ENCODE assay signal across 1 cellular context in genomic region chr9:114123031-114123977, GRCh38.
TF ChIP-seq lines count a peak whose summit lies in the region.

No MANE protein-coding gene starts in this region.

TF ChIP-seq in HepG2, 621 proteins besides CTCF, POLR2A, EP300 and RAD21 (continued from another document and continues in another):
- TF ChIP-seq PHF21A (CRISPR knock-in tag; IDR thresholded peaks at IDR 0.05) (0 out of 2 replicates have a peak, but pooled peaks have one; percentile 39), KLF11 (CRISPR knock-in tag; IDR thresholded peaks at IDR 0.05) (no peak), ZNF235 (CRISPR knock-in tag; IDR thresholded peaks at IDR 0.05; ENCODE audit: borderline replicate concordance) (no peak), ZNF652 (CRISPR knock-in tag; IDR thresholded peaks at IDR 0.05; ENCODE audit: borderline replicate concordance, low read depth) (no peak), AGO1 (IDR thresholded peaks at IDR 0.05; ENCODE audit: low read depth, low read length, poor library complexity, severe bottlenecking) (no peak), GTF2F1 (IDR thresholded peaks at IDR 0.05; ENCODE audit: low read length) (no peak), ARNT (IDR thresholded peaks at IDR 0.05) (no peak), U2AF2 (IDR thresholded peaks at IDR 0.05; ENCODE audit: low read depth, low read length) (no peak), GLI4 (CRISPR knock-in tag; IDR thresholded peaks at IDR 0.05; ENCODE audit: borderline replicate concordance) (no peak), HNF4G (IDR thresholded peaks at IDR 0.05; ENCODE audit: borderline replicate concordance, low read depth, low read length) (peak; percentile 86; the same call in 1 of the 2 replicates), HNF4G (CRISPR knock-in tag; IDR thresholded peaks at IDR 0.05; ENCODE audit: borderline replicate concordance, low read depth) (peak; percentile 80; the same call in 1 of the 2 replicates), MXI1 (IDR thresholded peaks at IDR 0.05; ENCODE audit: borderline replicate concordance, low read depth, low read length) (no peak), SMYD3 (CRISPR knock-in tag; IDR thresholded peaks at IDR 0.05) (no peak), CBX1 (IDR thresholded peaks at IDR 0.05; ENCODE audit: low read depth) (no peak), ZNF414 (CRISPR knock-in tag; IDR thresholded peaks at IDR 0.05) (0 out of 2 replicates have a peak, but pooled peaks have one; percentile 16), ZSCAN25 (CRISPR knock-in tag; IDR thresholded peaks at IDR 0.05) (peak; percentile 69; the same call in 1 of the 2 replicates), SP4 (CRISPR knock-in tag; IDR thresholded peaks at IDR 0.05) (no peak), KMT2B (CRISPR knock-in tag; IDR thresholded peaks at IDR 0.05) (no peak), REL (CRISPR knock-in tag; conservative IDR thresholded peaks at IDR 0.05) (no peak), ZNF782 (CRISPR knock-in tag; IDR thresholded peaks at IDR 0.05; ENCODE audit: borderline replicate concordance) (no peak; the same call in 1 of the 2 replicates), ATF3 (CRISPR knock-in tag; IDR thresholded peaks at IDR 0.05) (peak; percentile 62; the same call in 1 of the 2 replicates), GMEB2 (CRISPR knock-in tag; IDR thresholded peaks at IDR 0.05; ENCODE audit: low read depth) (no peak), TAF15 (IDR thresholded peaks at IDR 0.05; ENCODE audit: low read depth, low read length, poor library complexity, severe bottlenecking) (no peak), SNAPC4 (CRISPR knock-in tag; IDR thresholded peaks at IDR 0.05) (no peak), MLLT10 (CRISPR knock-in tag; IDR thresholded peaks at IDR 0.05) (no peak), CEBPG (CRISPR knock-in tag; IDR thresholded peaks at IDR 0.05) (peak; percentile 84), ZNF512 (CRISPR knock-in tag; IDR thresholded peaks at IDR 0.05) (no peak), HNRNPLL (IDR thresholded peaks at IDR 0.05; ENCODE audit: low read depth, low read length, poor library complexity, severe bottlenecking) (no peak), CCDC6 (CRISPR knock-in tag; IDR thresholded peaks at IDR 0.05) (no peak; the same call in 1 of the 2 replicates), DMAP1 (CRISPR knock-in tag; IDR thresholded peaks at IDR 0.05) (peak; percentile 49; the same call in 1 of the 2 replicates), ZNF124 (CRISPR knock-in tag; IDR thresholded peaks at IDR 0.05) (no peak), ZFP90 (CRISPR knock-in tag; IDR thresholded peaks at IDR 0.05; ENCODE audit: borderline replicate concordance) (no peak), ZSCAN29 (CRISPR knock-in tag; conservative IDR thresholded peaks at IDR 0.05) (no peak), XBP1 (CRISPR knock-in tag; IDR thresholded peaks at IDR 0.05) (no peak), FOSL2 (CRISPR knock-in tag; IDR thresholded peaks at IDR 0.05) (peak; percentile 49), ZNF367 (CRISPR knock-in tag; IDR thresholded peaks at IDR 0.05; ENCODE audit: borderline replicate concordance) (no peak), ZFP1 (CRISPR knock-in tag; IDR thresholded peaks at IDR 0.05) (no peak), ZFP62 (CRISPR knock-in tag; IDR thresholded peaks at IDR 0.05) (no peak), KMT2A (CRISPR knock-in tag; IDR thresholded peaks at IDR 0.05) (0 out of 2 replicates have a peak, but pooled peaks have one; percentile 20), BCL3 (CRISPR knock-in tag; IDR thresholded peaks at IDR 0.05) (no peak), SSRP1 (CRISPR knock-in tag; IDR thresholded peaks at IDR 0.05) (no peak), MEIS2 (CRISPR knock-in tag; IDR thresholded peaks at IDR 0.05) (no peak; the same call in 1 of the 2 replicates), ZBTB7B (CRISPR knock-in tag; IDR thresholded peaks at IDR 0.05) (peak; percentile 89), TOE1 (CRISPR knock-in tag; IDR thresholded peaks at IDR 0.05) (no peak), ZNF746 (CRISPR knock-in tag; IDR thresholded peaks at IDR 0.05) (peak; percentile 79), LCORL (IDR thresholded peaks at IDR 0.05) (no peak), LCORL (CRISPR knock-in tag; IDR thresholded peaks at IDR 0.05) (peak; percentile 78), NR3C1 (CRISPR knock-in tag; IDR thresholded peaks at IDR 0.05) (no peak), TFDP2 (CRISPR knock-in tag; IDR thresholded peaks at IDR 0.05) (0 out of 2 replicates have a peak, but pooled peaks have one; percentile 14), NCOA5 (CRISPR knock-in tag; IDR thresholded peaks at IDR 0.05) (no peak), ZNF264 (CRISPR knock-in tag; IDR thresholded peaks at IDR 0.05) (no peak), ZNF207 (IDR thresholded peaks at IDR 0.05; ENCODE audit: borderline replicate concordance) (no peak), ETV5 (CRISPR knock-in tag; IDR thresholded peaks at IDR 0.05; ENCODE audit: borderline replicate concordance) (no peak), YEATS2 (CRISPR knock-in tag; IDR thresholded peaks at IDR 0.05; ENCODE audit: borderline replicate concordance) (no peak), HNF1B (CRISPR knock-in tag; IDR thresholded peaks at IDR 0.05) (no peak), MBNL3 (CRISPR knock-in tag; conservative IDR thresholded peaks at IDR 0.05) (no peak), ZSCAN21 (CRISPR knock-in tag; IDR thresholded peaks at IDR 0.05; ENCODE audit: borderline replicate concordance) (no peak), ZC3H13 (CRISPR knock-in tag; IDR thresholded peaks at IDR 0.05) (no peak), ZNF670 (CRISPR knock-in tag; IDR thresholded peaks at IDR 0.05; ENCODE audit: borderline replicate concordance) (no peak), THYN1 (CRISPR knock-in tag; IDR thresholded peaks at IDR 0.05; ENCODE audit: borderline replicate concordance, low read depth) (no peak), ZNF589 (CRISPR knock-in tag; conservative IDR thresholded peaks at IDR 0.05) (no peak), ZNF75D (CRISPR knock-in tag; IDR thresholded peaks at IDR 0.05; ENCODE audit: borderline replicate concordance) (no peak), PBX3 (CRISPR knock-in tag; IDR thresholded peaks at IDR 0.05; ENCODE audit: borderline replicate concordance) (no peak), ZNF101 (CRISPR knock-in tag; IDR thresholded peaks at IDR 0.05; ENCODE audit: borderline replicate concordance, low read depth) (no peak), ZNF766 (CRISPR knock-in tag; IDR thresholded peaks at IDR 0.05; ENCODE audit: borderline replicate concordance) (no peak)
